1 cellular context compared by ENCODE assay signal in genomic region chr1:246152986-246153431, GRCh38.
A peak's percentile ranks its signal among the peaks of the same experiment; 100 is the strongest.
TF ChIP-seq lines count a peak whose summit lies in the region.

No MANE protein-coding gene starts in this region.

TF ChIP-seq in K562, 482 proteins besides CTCF, POLR2A, EP300 and RAD21 (continued from another document and continues in another):
- no peak for TF ChIP-seq TSHZ1 (CRISPR knock-in tag; IDR thresholded peaks at IDR 0.05)
- no peak for TF ChIP-seq TEAD1 (CRISPR knock-in tag; IDR thresholded peaks at IDR 0.05)
- TF ChIP-seq ZNF644 (tag; IDR thresholded peaks at IDR 0.05; ENCODE audit: low read depth), result 0 out of 2 replicates have a peak, but pooled peaks have one; percentile 29
- no peak for TF ChIP-seq SREBF2 (CRISPR knock-in tag; IDR thresholded peaks at IDR 0.05)
- TF ChIP-seq POLR2AphosphoS5 (IDR thresholded peaks at IDR 0.05; ENCODE audit: control insufficient read depth, insufficient read depth, low read depth, low read length), result peak; percentile 52; the same call in 1 of the 2 replicates
- no peak for TF ChIP-seq THRA (IDR thresholded peaks at IDR 0.05)
- TF ChIP-seq SAFB2 (IDR thresholded peaks at IDR 0.05; ENCODE audit: borderline replicate concordance, low read depth, low read length, severe bottlenecking), result no peak
- peak; percentile 75 for TF ChIP-seq LEF1 (IDR thresholded peaks at IDR 0.05)
- TF ChIP-seq SP1 (CRISPR knock-in tag; IDR thresholded peaks at IDR 0.05), result no peak
- no peak for TF ChIP-seq SETDB1 (IDR thresholded peaks at IDR 0.05; ENCODE audit: low read length)
- no peak for TF ChIP-seq PBX2 (CRISPR knock-in tag; IDR thresholded peaks at IDR 0.05; ENCODE audit: low read depth)
- TF ChIP-seq PBX2 (tag; conservative IDR thresholded peaks at IDR 0.05; ENCODE audit: low read depth), result peak; percentile 66
- TF ChIP-seq, protein P1, sequence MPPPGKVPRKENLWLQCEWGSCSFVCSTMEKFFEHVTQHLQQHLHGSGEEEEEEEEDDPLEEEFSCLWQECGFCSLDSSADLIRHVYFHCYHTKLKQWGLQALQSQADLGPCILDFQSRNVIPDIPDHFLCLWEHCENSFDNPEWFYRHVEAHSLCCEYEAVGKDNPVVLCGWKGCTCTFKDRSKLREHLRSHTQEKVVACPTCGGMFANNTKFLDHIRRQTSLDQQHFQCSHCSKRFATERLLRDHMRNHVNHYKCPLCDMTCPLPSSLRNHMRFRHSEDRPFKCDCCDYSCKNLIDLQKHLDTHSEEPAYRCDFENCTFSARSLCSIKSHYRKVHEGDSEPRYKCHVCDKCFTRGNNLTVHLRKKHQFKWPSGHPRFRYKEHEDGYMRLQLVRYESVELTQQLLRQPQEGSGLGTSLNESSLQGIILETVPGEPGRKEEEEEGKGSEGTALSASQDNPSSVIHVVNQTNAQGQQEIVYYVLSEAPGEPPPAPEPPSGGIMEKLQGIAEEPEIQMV (tag; conservative IDR thresholded peaks at IDR 0.05; ENCODE audit: low read depth), result peak; percentile 62; the same call in 1 of the 2 replicates
- no peak for TF ChIP-seq CUX1 (CRISPR knock-in tag; IDR thresholded peaks at IDR 0.05)
- no peak for TF ChIP-seq MCM2 (IDR thresholded peaks at IDR 0.05; ENCODE audit: low read depth)
- TF ChIP-seq TFAM (CRISPR knock-in tag; conservative IDR thresholded peaks at IDR 0.05), result no peak
- TF ChIP-seq NUFIP1 (IDR thresholded peaks at IDR 0.05; ENCODE audit: partially characterized antibody), result no peak
- TF ChIP-seq, protein P2, sequence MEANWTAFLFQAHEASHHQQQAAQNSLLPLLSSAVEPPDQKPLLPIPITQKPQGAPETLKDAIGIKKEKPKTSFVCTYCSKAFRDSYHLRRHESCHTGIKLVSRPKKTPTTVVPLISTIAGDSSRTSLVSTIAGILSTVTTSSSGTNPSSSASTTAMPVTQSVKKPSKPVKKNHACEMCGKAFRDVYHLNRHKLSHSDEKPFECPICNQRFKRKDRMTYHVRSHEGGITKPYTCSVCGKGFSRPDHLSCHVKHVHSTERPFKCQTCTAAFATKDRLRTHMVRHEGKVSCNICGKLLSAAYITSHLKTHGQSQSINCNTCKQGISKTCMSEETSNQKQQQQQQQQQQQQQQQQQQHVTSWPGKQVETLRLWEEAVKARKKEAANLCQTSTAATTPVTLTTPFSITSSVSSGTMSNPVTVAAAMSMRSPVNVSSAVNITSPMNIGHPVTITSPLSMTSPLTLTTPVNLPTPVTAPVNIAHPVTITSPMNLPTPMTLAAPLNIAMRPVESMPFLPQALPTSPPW (CRISPR knock-in tag; IDR thresholded peaks at IDR 0.05), result peak; percentile 88
- 0 out of 2 replicates have a peak, but pooled peaks have one; percentile 50 for TF ChIP-seq GATA2 (CRISPR knock-in tag; IDR thresholded peaks at IDR 0.05)
- no peak for TF ChIP-seq ZNF224 (CRISPR knock-in tag; IDR thresholded peaks at IDR 0.05)
- peak; percentile 83 for TF ChIP-seq CBFA2T3 (IDR thresholded peaks at IDR 0.05)
- 0 out of 2 replicates have a peak, but pooled peaks have one; percentile 9 for TF ChIP-seq KHSRP (IDR thresholded peaks at IDR 0.05)
- TF ChIP-seq NEUROD1 (IDR thresholded peaks at IDR 0.05; ENCODE audit: borderline replicate concordance, low read depth, low read length, partially characterized antibody), result peak; percentile 60
- no peak for TF ChIP-seq PHTF2 (CRISPR knock-in tag; IDR thresholded peaks at IDR 0.05)
- TF ChIP-seq, protein P3, sequence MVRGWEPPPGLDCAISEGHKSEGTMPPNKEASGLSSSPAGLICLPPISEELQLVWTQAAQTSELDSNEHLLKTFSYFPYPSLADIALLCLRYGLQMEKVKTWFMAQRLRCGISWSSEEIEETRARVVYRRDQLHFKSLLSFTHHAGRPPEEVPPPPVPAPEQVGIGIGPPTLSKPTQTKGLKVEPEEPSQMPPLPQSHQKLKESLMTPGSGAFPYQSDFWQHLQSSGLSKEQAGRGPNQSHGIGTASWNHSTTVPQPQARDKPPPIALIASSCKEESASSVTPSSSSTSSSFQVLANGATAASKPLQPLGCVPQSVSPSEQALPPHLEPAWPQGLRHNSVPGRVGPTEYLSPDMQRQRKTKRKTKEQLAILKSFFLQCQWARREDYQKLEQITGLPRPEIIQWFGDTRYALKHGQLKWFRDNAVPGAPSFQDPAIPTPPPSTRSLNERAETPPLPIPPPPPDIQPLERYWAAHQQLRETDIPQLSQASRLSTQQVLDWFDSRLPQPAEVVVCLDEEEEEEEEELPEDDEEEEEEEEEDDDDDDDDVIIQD (CRISPR knock-in tag; IDR thresholded peaks at IDR 0.05), result no peak
- TF ChIP-seq DPF2 (IDR thresholded peaks at IDR 0.05), result peak; percentile 82
- TF ChIP-seq SMAD4 (CRISPR knock-in tag; conservative IDR thresholded peaks at IDR 0.05), result no peak; the same call in none of the 2 replicates
- TF ChIP-seq U2AF1 (optimal IDR thresholded peaks at IDR 0.05; ENCODE audit: low read depth, low read length), result no peak
- no peak for TF ChIP-seq NFYB (IDR thresholded peaks at IDR 0.05; ENCODE audit: extremely low read depth, insufficient read length)
- 0 out of 4 replicates have a peak, but pooled peaks of 1 of the 2 experiments have one; percentile 15 for TF ChIP-seq NRF1 (conservative IDR thresholded peaks at IDR 0.05 in 1 of 2, IDR thresholded peaks at IDR 0.05 in 1 of 2)
- peak; percentile 66; the same call in 1 of the 2 replicates for TF ChIP-seq CC2D1A (IDR thresholded peaks at IDR 0.05)
- TF ChIP-seq FOXP4 (CRISPR knock-in tag; IDR thresholded peaks at IDR 0.05; ENCODE audit: borderline replicate concordance), result no peak
- TF ChIP-seq ZFP1 (CRISPR knock-in tag; IDR thresholded peaks at IDR 0.05), result no peak
- no peak for TF ChIP-seq MAZ (CRISPR knock-in tag; conservative IDR thresholded peaks at IDR 0.05 in 1 of 2, IDR thresholded peaks at IDR 0.05 in 1 of 2)
- no peak for TF ChIP-seq ATF1 (CRISPR knock-in tag; IDR thresholded peaks at IDR 0.05)
- no peak for TF ChIP-seq ATF1 (tag; IDR thresholded peaks at IDR 0.05)
- peak; percentile 42 for TF ChIP-seq NFIC (IDR thresholded peaks at IDR 0.05)
- TF ChIP-seq GATAD2A (IDR thresholded peaks at IDR 0.05), result 0 out of 2 replicates have a peak, but pooled peaks have one; percentile 45
- peak; percentile 15; the same call in 1 of the 2 replicates for TF ChIP-seq NFRKB (IDR thresholded peaks at IDR 0.05; ENCODE audit: low read depth)
- no peak for TF ChIP-seq HMG20B (CRISPR knock-in tag; IDR thresholded peaks at IDR 0.05)
- TF ChIP-seq TRIM28 (IDR thresholded peaks at IDR 0.05), result no peak
- TF ChIP-seq RAD51 (IDR thresholded peaks at IDR 0.05; ENCODE audit: borderline replicate concordance, low read depth), result peak; percentile 38; the same call in 1 of the 2 replicates
- peak; percentile 35; the same call in 1 of the 2 replicates for TF ChIP-seq HDGF (IDR thresholded peaks at IDR 0.05)
- TF ChIP-seq SOX6 (IDR thresholded peaks at IDR 0.05), result peak; percentile 72
- no peak for TF ChIP-seq NR2C2 (CRISPR knock-in tag; IDR thresholded peaks at IDR 0.05)
- TF ChIP-seq NR2C2 (tag; IDR thresholded peaks at IDR 0.05), result no peak
- TF ChIP-seq FOXP1 (CRISPR knock-in tag; IDR thresholded peaks at IDR 0.05), result 0 out of 2 replicates have a peak, but pooled peaks have one; percentile 36
- TF ChIP-seq ZNF253 (CRISPR knock-in tag; conservative IDR thresholded peaks at IDR 0.05), result no peak
- no peak for TF ChIP-seq ZNF217 (CRISPR knock-in tag; IDR thresholded peaks at IDR 0.05)
